ENCODE assay signal across 10 cellular contexts in the genomic region with DNA sequence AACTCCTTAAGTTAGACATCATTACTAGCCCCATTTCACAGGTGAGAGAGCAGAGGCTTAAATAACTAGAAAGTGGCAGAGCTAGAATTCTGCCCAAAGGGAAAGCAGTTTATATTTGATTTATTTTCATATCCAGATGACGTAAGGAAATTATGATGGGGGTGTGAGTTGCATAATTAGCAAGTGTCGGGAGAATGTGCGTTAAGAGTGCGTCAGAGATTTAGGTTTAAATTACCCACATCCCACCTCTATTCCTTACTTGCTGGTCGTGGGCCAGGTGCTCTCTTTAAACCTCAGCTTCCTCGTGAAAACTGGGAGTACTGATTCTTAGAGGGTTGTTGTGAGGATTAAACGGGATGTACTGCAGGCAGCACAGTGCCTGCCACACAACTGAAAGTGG.
A peak's percentile ranks its signal among the peaks of the same experiment; 100 is the strongest.
DNase-seq lines count a peak whose midpoint lies in the region; ATAC-seq and TF ChIP-seq lines count a peak whose summit lies in the region.
"Had no signal": no experiment of that assay in that cellular context is flagged by ENCODE, and none has a peak within 500 bp of the region (broad histone marks: within the 10 kb centered on the region; RNA-seq: fewer than 3 reads in every experiment).

No MANE protein-coding gene starts in this region.

- H3K4me1 Mint-ChIP-seq in stimulated activated naive B cell treated with anti-CD40 and anti-IgM and Interleukin-4, amounts not matched to agents 10 μg/mL and 1 μg/mL and 100 μg/mL, for 72 hours, result peaks cover 11 to 15% of the 10 kb centered on the region in 2 donors

- no peak for TF ChIP-seq CTCF in KMS-11 (conservative IDR thresholded peaks at IDR 0.05; ENCODE audit: low read depth, low read length)

- peak overlapping the region; percentile 29 for H3K4me2 ChIP-seq in KMS-11

- peaks cover 16% of the 10 kb centered on the region for H3K4me1 ChIP-seq in KMS-11 (ENCODE audit: low read depth, poor library complexity, severe bottlenecking)

- H3K27me3 ChIP-seq in KMS-11 (ENCODE audit: insufficient read depth, low read depth) (no peaks in the 10 kb centered on the region), layer of hippocampus (ENCODE audit: control insufficient read depth, insufficient read depth, low read length) (no peaks in the 10 kb centered on the region)

- no peaks in the 10 kb centered on the region for H3K36me3 ChIP-seq in KMS-11 (ENCODE audit: insufficient read depth)

- H3K27ac ChIP-seq in KMS-11, result no peak overlapping the region
- H3K27ac ChIP-seq in angular gyrus (ENCODE audit: low read depth, low read length), result peak overlapping the region; percentile 60
- H3K27ac ChIP-seq in layer of hippocampus (ENCODE audit: low read depth, low read length), result peak overlapping the region; percentile 54
- H3K27ac ChIP-seq in skin epidermis, result peak overlapping the region in 13 of 21 experiments; percentile 4 to 83 (median 65)

- H3K27ac Mint-ChIP-seq in stimulated activated naive B cell treated with anti-CD40 and anti-IgM and Interleukin-4, amounts not matched to agents 10 μg/mL and 1 μg/mL and 100 μg/mL, for 72 hours, result no peak overlapping the region

- no peaks in the 10 kb centered on the region for H3K36me3 Mint-ChIP-seq in stimulated activated naive B cell treated with anti-CD40 and anti-IgM and Interleukin-4, amounts not matched to agents 10 μg/mL and 1 μg/mL and 100 μg/mL, for 72 hours
- H3K36me3 Mint-ChIP-seq: CD8-positive, alpha-beta memory T cell had no signal

- peak overlapping the region; percentile 94; the same call in 1 of the 2 replicates for H2AFZ ChIP-seq in KMS-11 (ENCODE audit: low read depth)

- ATAC-seq in stimulated activated naive B cell treated with anti-CD40 and anti-IgM and Interleukin-4, amounts not matched to agents 10 μg/mL and 1 μg/mL and 100 μg/mL, for 72 hours (replicated peaks), result no peak

- no peaks in the 10 kb centered on the region for H4K20me1 ChIP-seq in KMS-11 (ENCODE audit: insufficient read depth)

- peaks cover 0 to 6% of the 10 kb centered on the region in 2 donors for H3K27me3 Mint-ChIP-seq in stimulated activated naive B cell treated with anti-CD40 and anti-IgM and Interleukin-4, amounts not matched to agents 10 μg/mL and 1 μg/mL and 100 μg/mL, for 72 hours

- no peaks in the 10 kb centered on the region for H3K79me2 ChIP-seq in KMS-11 (ENCODE audit: insufficient read depth, low read depth)

- H3K9me3 Mint-ChIP-seq in stimulated activated naive B cell treated with anti-CD40 and anti-IgM and Interleukin-4, amounts not matched to agents 10 μg/mL and 1 μg/mL and 100 μg/mL, for 72 hours, result no peaks in the 10 kb centered on the region
- H3K9me3 Mint-ChIP-seq: CD8-positive, alpha-beta memory T cell had no signal

- no peak overlapping the region for H3K9ac ChIP-seq in KMS-11

- no peak for DNase-seq in stimulated activated naive B cell treated with anti-CD40 and anti-IgM and Interleukin-4, amounts not matched to agents 10 μg/mL and 1 μg/mL and 100 μg/mL, for 72 hours
- no peak for DNase-seq in NCI-H2171 (lab: John Stamatoyannopoulos, UW)
- DNase-seq in central memory CD4-positive, alpha-beta T cell, result no peak
- DNase-seq: activated gamma-delta T cell treated with Interleukin-2 at 50 U/mL for 16 hours had no signal

- H3K4me3 ChIP-seq in KMS-11 (IDR thresholded peaks at IDR 0.05; ENCODE audit: insufficient read depth, low read depth, low read length), result no peak overlapping the region
- no peak overlapping the region for H3K4me3 ChIP-seq in skin epidermis
- H3K4me3 ChIP-seq: mucosa of descending colon had no signal

- H3K4me3 Mint-ChIP-seq in stimulated activated naive B cell treated with anti-CD40 and anti-IgM and Interleukin-4, amounts not matched to agents 10 μg/mL and 1 μg/mL and 100 μg/mL, for 72 hours, result no peak overlapping the region
